Comparison of ENCODE assay signal across 2 cellular contexts in the genomic region with DNA sequence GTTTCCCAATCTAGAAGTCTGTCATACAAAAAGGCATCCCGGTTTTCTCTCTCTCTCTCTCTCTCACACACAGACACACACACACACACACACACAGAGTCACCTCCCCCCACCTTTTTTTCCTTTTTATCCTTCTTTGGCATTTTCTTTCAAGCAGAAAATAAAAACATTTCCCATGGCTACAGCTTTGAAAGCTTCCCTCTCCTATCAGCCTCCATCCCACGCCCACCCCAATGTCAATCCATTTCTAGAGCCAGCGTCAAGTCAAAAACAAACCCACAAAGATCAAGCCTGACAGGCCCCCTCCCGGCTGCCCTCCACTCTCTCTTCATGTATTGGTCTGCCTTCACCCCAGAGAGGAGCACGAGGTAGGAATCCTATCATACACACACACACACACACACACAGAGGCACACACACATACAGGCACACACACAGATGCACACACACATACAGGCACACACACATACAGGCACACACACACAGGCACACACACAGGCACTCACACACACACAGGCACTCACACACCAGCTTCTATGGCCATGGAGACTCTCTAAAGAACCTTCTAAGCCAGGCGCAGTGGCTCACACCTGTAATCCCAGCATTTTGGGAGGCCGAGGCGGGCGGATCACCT.
TF ChIP-seq lines count a peak whose summit lies in the region.

No MANE protein-coding gene starts in this region.

TF ChIP-seq in HEK293, 187 proteins besides CTCF, POLR2A, EP300 and RAD21 (continued from another document):
- TF ChIP-seq, protein P1, sequence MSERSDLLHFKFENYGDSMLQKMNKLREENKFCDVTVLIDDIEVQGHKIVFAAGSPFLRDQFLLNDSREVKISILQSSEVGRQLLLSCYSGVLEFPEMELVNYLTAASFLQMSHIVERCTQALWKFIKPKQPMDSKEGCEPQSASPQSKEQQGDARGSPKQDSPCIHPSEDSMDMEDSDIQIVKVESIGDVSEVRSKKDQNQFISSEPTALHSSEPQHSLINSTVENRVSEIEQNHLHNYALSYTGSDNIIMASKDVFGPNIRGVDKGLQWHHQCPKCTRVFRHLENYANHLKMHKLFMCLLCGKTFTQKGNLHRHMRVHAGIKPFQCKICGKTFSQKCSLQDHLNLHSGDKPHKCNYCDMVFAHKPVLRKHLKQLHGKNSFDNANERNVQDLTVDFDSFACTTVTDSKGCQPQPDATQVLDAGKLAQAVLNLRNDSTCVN (tag by site-specific recombination; optimal IDR thresholded peaks at IDR 0.05) = no peak
- TF ChIP-seq ZNF311 (tag by site-specific recombination; IDR thresholded peaks at IDR 0.05; ENCODE audit: borderline replicate concordance) (0 out of 2 replicates have a peak, but pooled peaks have one; percentile 56), ZNF785 (tag by site-specific recombination; IDR thresholded peaks at IDR 0.05) (no peak), BCL11A (tag by site-specific recombination; IDR thresholded peaks at IDR 0.05; ENCODE audit: low read depth) (no peak), ZEB2 (tag by site-specific recombination; IDR thresholded peaks at IDR 0.05) (no peak), ZNF610 (tag by site-specific recombination; IDR thresholded peaks at IDR 0.05; ENCODE audit: borderline replicate concordance) (no peak), GFI1B (tag by site-specific recombination; IDR thresholded peaks at IDR 0.05) (no peak), HOXA7 (CRISPR knock-in tag; IDR thresholded peaks at IDR 0.05; ENCODE audit: borderline replicate concordance) (no peak), ZNF175 (tag by site-specific recombination; IDR thresholded peaks at IDR 0.05) (no peak), ZNF792 (tag by site-specific recombination; IDR thresholded peaks at IDR 0.05) (no peak), ZNF621 (tag by site-specific recombination; IDR thresholded peaks at IDR 0.05) (0 out of 2 replicates have a peak, but pooled peaks have one; percentile 23), ZNF473 (tag by site-specific recombination; IDR thresholded peaks at IDR 0.05) (no peak), ZNF571 (tag by site-specific recombination; IDR thresholded peaks at IDR 0.05) (no peak), ZNF274 (IDR thresholded peaks at IDR 0.05; ENCODE audit: low read length) (no peak), ZNF274 (tag by site-specific recombination; IDR thresholded peaks at IDR 0.05; ENCODE audit: borderline replicate concordance) (no peak)
- TF ChIP-seq, protein P2, sequence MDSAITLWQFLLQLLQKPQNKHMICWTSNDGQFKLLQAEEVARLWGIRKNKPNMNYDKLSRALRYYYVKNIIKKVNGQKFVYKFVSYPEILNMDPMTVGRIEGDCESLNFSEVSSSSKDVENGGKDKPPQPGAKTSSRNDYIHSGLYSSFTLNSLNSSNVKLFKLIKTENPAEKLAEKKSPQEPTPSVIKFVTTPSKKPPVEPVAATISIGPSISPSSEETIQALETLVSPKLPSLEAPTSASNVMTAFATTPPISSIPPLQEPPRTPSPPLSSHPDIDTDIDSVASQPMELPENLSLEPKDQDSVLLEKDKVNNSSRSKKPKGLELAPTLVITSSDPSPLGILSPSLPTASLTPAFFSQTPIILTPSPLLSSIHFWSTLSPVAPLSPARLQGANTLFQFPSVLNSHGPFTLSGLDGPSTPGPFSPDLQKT (IDR thresholded peaks at IDR 0.05; ENCODE audit: borderline replicate concordance, low read depth, low read length) = no peak
- TF ChIP-seq, protein P3, sequence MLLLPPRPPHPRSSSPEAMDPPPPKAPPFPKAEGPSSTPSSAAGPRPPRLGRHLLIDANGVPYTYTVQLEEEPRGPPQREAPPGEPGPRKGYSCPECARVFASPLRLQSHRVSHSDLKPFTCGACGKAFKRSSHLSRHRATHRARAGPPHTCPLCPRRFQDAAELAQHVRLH (tag by site-specific recombination; IDR thresholded peaks at IDR 0.05) = no peak
- TF ChIP-seq, protein P4, sequence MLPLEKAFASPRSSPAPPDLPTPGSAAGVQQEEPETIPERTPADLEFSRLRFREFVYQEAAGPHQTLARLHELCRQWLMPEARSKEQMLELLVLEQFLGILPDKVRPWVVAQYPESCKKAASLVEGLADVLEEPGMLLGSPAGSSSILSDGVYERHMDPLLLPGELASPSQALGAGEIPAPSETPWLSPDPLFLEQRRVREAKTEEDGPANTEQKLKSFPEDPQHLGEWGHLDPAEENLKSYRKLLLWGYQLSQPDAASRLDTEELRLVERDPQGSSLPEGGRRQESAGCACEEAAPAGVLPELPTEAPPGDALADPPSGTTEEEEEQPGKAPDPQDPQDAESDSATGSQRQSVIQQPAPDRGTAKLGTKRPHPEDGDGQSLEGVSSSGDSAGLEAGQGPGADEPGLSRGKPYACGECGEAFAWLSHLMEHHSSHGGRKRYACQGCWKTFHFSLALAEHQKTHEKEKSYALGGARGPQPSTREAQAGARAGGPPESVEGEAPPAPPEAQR (tag by site-specific recombination; IDR thresholded peaks at IDR 0.05) = no peak
- TF ChIP-seq, protein P5, sequence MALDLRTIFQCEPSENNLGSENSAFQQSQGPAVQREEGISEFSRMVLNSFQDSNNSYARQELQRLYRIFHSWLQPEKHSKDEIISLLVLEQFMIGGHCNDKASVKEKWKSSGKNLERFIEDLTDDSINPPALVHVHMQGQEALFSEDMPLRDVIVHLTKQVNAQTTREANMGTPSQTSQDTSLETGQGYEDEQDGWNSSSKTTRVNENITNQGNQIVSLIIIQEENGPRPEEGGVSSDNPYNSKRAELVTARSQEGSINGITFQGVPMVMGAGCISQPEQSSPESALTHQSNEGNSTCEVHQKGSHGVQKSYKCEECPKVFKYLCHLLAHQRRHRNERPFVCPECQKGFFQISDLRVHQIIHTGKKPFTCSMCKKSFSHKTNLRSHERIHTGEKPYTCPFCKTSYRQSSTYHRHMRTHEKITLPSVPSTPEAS (tag by site-specific recombination; IDR thresholded peaks at IDR 0.05) = peak; percentile 100
- TF ChIP-seq, protein P6, sequence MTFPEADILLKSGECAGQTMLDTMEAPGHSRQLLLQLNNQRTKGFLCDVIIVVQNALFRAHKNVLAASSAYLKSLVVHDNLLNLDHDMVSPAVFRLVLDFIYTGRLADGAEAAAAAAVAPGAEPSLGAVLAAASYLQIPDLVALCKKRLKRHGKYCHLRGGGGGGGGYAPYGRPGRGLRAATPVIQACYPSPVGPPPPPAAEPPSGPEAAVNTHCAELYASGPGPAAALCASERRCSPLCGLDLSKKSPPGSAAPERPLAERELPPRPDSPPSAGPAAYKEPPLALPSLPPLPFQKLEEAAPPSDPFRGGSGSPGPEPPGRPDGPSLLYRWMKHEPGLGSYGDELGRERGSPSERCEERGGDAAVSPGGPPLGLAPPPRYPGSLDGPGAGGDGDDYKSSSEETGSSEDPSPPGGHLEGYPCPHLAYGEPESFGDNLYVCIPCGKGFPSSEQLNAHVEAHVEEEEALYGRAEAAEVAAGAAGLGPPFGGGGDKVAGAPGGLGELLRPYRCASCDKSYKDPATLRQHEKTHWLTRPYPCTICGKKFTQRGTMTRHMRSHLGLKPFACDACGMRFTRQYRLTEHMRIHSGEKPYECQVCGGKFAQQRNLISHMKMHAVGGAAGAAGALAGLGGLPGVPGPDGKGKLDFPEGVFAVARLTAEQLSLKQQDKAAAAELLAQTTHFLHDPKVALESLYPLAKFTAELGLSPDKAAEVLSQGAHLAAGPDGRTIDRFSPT (tag by site-specific recombination; IDR thresholded peaks at IDR 0.05) = no peak

TF ChIP-seq in WTC11, 78 proteins besides CTCF, POLR2A, EP300 and RAD21 (continued from another document):
- TF ChIP-seq, protein P7, sequence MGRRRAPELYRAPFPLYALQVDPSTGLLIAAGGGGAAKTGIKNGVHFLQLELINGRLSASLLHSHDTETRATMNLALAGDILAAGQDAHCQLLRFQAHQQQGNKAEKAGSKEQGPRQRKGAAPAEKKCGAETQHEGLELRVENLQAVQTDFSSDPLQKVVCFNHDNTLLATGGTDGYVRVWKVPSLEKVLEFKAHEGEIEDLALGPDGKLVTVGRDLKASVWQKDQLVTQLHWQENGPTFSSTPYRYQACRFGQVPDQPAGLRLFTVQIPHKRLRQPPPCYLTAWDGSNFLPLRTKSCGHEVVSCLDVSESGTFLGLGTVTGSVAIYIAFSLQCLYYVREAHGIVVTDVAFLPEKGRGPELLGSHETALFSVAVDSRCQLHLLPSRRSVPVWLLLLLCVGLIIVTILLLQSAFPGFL (CRISPR knock-in tag; IDR thresholded peaks at IDR 0.05; ENCODE audit: borderline replicate concordance) = no peak
- TF ChIP-seq ELF4 (CRISPR knock-in tag; IDR thresholded peaks at IDR 0.05; ENCODE audit: low read depth) = no peak
- TF ChIP-seq FOXP1 (CRISPR knock-in tag; IDR thresholded peaks at IDR 0.05; ENCODE audit: borderline replicate concordance) = no peak
- TF ChIP-seq, protein P8, sequence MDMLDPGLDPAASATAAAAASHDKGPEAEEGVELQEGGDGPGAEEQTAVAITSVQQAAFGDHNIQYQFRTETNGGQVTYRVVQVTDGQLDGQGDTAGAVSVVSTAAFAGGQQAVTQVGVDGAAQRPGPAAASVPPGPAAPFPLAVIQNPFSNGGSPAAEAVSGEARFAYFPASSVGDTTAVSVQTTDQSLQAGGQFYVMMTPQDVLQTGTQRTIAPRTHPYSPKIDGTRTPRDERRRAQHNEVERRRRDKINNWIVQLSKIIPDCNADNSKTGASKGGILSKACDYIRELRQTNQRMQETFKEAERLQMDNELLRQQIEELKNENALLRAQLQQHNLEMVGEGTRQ (CRISPR knock-in tag; IDR thresholded peaks at IDR 0.05) = no peak
- no peak for TF ChIP-seq ZNF423 (CRISPR knock-in tag; IDR thresholded peaks at IDR 0.05)
